Comparison of ENCODE assay signal across 1 cellular context in the genomic region with DNA sequence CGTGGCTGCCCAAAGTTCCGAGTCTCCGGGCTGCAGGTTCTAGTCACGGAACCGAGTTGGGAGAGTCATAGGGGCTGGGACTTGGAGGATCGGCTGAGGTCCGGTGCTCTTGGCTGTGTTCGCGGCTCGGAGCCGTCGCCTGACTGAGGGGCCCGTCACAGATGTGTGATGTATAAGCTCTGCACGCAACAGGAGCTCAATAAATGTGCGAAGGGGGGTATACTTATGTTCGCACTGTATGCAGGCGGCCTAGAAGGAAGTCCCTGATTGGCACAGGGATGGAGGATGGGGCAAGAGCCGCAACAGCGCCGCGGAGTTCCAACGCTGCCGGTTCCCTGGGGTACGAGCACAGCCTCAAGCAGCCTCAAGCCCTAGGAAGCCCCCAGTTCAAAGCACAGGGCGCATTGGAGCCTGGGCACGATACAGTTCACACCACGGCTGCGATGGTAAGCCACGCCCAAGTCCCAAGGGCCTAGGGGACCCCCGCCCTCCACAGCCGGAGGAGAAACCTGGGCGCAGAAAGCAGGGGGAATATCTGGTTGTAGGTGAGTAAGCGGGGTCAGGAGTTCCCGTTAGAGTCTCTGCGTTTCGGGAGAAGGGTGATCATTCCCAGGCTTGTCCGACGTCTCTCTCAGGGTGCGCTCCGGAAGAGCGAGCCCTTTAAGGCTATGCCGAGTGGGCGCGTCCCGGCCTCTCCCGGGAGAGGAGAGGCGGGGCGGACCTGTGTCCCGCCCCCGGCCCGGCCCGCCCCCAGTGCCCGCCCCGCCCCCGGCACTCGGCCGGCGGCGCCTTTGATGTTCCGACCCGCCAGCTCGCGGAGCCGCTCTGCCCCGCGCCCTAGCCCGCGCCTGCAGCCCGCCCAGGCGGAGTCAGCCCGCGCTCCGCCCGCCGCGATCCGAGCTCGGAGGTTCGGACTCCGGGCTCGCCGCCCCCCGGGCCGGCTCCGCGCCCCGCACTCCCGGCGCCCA.
TF ChIP-seq lines count a peak whose summit lies in the region.

Gene TCF7 (plus strand): TSS at position 774 of the 968 bp plus-strand sequence. CDS start 226 bp downstream, outside the sequence.

TF ChIP-seq in HepG2, 621 proteins besides CTCF, POLR2A, EP300 and RAD21 (continued from another document and continues in another):
- TF ChIP-seq, protein P1, sequence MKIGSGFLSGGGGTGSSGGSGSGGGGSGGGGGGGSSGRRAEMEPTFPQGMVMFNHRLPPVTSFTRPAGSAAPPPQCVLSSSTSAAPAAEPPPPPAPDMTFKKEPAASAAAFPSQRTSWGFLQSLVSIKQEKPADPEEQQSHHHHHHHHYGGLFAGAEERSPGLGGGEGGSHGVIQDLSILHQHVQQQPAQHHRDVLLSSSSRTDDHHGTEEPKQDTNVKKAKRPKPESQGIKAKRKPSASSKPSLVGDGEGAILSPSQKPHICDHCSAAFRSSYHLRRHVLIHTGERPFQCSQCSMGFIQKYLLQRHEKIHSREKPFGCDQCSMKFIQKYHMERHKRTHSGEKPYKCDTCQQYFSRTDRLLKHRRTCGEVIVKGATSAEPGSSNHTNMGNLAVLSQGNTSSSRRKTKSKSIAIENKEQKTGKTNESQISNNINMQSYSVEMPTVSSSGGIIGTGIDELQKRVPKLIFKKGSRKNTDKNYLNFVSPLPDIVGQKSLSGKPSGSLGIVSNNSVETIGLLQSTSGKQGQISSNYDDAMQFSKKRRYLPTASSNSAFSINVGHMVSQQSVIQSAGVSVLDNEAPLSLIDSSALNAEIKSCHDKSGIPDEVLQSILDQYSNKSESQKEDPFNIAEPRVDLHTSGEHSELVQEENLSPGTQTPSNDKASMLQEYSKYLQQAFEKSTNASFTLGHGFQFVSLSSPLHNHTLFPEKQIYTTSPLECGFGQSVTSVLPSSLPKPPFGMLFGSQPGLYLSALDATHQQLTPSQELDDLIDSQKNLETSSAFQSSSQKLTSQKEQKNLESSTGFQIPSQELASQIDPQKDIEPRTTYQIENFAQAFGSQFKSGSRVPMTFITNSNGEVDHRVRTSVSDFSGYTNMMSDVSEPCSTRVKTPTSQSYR (CRISPR knock-in tag; IDR thresholded peaks at IDR 0.05; ENCODE audit: borderline replicate concordance): peak; percentile 18; the same call in 1 of the 2 replicates
- TF ChIP-seq POLR2AphosphoS5 (IDR thresholded peaks at IDR 0.05; ENCODE audit: low read depth, low read length) (0 out of 2 replicates have a peak, but pooled peaks have one; percentile 34), ZNF781 (CRISPR knock-in tag; IDR thresholded peaks at IDR 0.05; ENCODE audit: borderline replicate concordance, not compliant biosample characterization) (no peak), NR2F6 (IDR thresholded peaks at IDR 0.05) (no peak), NR2F6 (CRISPR knock-in tag; IDR thresholded peaks at IDR 0.05) (peak; percentile 26; the same call in 1 of the 2 replicates), ZNF589 (CRISPR knock-in tag; conservative IDR thresholded peaks at IDR 0.05) (no peak), DR1 (CRISPR knock-in tag; IDR thresholded peaks at IDR 0.05) (0 out of 2 replicates have a peak, but pooled peaks have one; percentile 28), ZC3H4 (CRISPR knock-in tag; IDR thresholded peaks at IDR 0.05; ENCODE audit: borderline replicate concordance) (no peak), BCL6 (CRISPR knock-in tag; IDR thresholded peaks at IDR 0.05) (peak; percentile 79), ZNF382 (CRISPR knock-in tag; IDR thresholded peaks at IDR 0.05; ENCODE audit: borderline replicate concordance) (no peak), ZNF782 (CRISPR knock-in tag; IDR thresholded peaks at IDR 0.05; ENCODE audit: borderline replicate concordance) (no peak), MED13 (CRISPR knock-in tag; IDR thresholded peaks at IDR 0.05) (no peak), UBTF (CRISPR knock-in tag; IDR thresholded peaks at IDR 0.05) (peak; percentile 76), HES4 (CRISPR knock-in tag; IDR thresholded peaks at IDR 0.05; ENCODE audit: borderline replicate concordance) (no peak), PCBP1 (IDR thresholded peaks at IDR 0.05; ENCODE audit: borderline replicate concordance, low read depth, low read length) (no peak), SP140L (CRISPR knock-in tag; IDR thresholded peaks at IDR 0.05; ENCODE audit: borderline replicate concordance) (no peak), YEATS4 (CRISPR knock-in tag; IDR thresholded peaks at IDR 0.05; ENCODE audit: borderline replicate concordance) (peak; percentile 38; the same call in 1 of the 2 replicates), MEIS2 (CRISPR knock-in tag; IDR thresholded peaks at IDR 0.05) (peak; percentile 2; the same call in 1 of the 2 replicates), ZMAT3 (CRISPR knock-in tag; conservative IDR thresholded peaks at IDR 0.05) (no peak), ZNF660 (CRISPR knock-in tag; IDR thresholded peaks at IDR 0.05; ENCODE audit: borderline replicate concordance, low read depth) (no peak), NR2C2 (CRISPR knock-in tag; IDR thresholded peaks at IDR 0.05; ENCODE audit: borderline replicate concordance) (no peak), SKI (IDR thresholded peaks at IDR 0.05; ENCODE audit: partially characterized antibody) (peak; percentile 12), TCF7 (IDR thresholded peaks at IDR 0.05; ENCODE audit: low read depth) (peak; percentile 79; the same call in 1 of the 2 replicates), TSC22D2 (CRISPR knock-in tag; IDR thresholded peaks at IDR 0.05; ENCODE audit: borderline replicate concordance) (no peak), MAX (IDR thresholded peaks at IDR 0.05) (peak; percentile 37; the same call in 1 of the 2 replicates), WIZ (CRISPR knock-in tag; IDR thresholded peaks at IDR 0.05) (no peak), GABPA (IDR thresholded peaks at IDR 0.05; ENCODE audit: low read depth, low read length) (no peak; the same call in 1 of the 2 replicates), GABPA (CRISPR knock-in tag; IDR thresholded peaks at IDR 0.05; ENCODE audit: low read depth) (no peak), KLF6 (CRISPR knock-in tag; IDR thresholded peaks at IDR 0.05) (no peak), PLRG1 (conservative IDR thresholded peaks at IDR 0.05) (no peak), ZBTB7B (CRISPR knock-in tag; IDR thresholded peaks at IDR 0.05) (peak; percentile 9; the same call in 1 of the 2 replicates), ZNF10 (CRISPR knock-in tag; IDR thresholded peaks at IDR 0.05; ENCODE audit: borderline replicate concordance, low read depth) (no peak)
- TF ChIP-seq, protein P2, sequence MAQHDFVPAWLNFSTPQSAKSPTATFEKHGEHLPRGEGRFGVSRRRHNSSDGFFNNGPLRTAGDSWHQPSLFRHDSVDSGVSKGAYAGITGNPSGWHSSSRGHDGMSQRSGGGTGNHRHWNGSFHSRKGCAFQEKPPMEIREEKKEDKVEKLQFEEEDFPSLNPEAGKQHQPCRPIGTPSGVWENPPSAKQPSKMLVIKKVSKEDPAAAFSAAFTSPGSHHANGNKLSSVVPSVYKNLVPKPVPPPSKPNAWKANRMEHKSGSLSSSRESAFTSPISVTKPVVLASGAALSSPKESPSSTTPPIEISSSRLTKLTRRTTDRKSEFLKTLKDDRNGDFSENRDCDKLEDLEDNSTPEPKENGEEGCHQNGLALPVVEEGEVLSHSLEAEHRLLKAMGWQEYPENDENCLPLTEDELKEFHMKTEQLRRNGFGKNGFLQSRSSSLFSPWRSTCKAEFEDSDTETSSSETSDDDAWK (CRISPR knock-in tag; IDR thresholded peaks at IDR 0.05): no peak
- TF ChIP-seq, protein P3, sequence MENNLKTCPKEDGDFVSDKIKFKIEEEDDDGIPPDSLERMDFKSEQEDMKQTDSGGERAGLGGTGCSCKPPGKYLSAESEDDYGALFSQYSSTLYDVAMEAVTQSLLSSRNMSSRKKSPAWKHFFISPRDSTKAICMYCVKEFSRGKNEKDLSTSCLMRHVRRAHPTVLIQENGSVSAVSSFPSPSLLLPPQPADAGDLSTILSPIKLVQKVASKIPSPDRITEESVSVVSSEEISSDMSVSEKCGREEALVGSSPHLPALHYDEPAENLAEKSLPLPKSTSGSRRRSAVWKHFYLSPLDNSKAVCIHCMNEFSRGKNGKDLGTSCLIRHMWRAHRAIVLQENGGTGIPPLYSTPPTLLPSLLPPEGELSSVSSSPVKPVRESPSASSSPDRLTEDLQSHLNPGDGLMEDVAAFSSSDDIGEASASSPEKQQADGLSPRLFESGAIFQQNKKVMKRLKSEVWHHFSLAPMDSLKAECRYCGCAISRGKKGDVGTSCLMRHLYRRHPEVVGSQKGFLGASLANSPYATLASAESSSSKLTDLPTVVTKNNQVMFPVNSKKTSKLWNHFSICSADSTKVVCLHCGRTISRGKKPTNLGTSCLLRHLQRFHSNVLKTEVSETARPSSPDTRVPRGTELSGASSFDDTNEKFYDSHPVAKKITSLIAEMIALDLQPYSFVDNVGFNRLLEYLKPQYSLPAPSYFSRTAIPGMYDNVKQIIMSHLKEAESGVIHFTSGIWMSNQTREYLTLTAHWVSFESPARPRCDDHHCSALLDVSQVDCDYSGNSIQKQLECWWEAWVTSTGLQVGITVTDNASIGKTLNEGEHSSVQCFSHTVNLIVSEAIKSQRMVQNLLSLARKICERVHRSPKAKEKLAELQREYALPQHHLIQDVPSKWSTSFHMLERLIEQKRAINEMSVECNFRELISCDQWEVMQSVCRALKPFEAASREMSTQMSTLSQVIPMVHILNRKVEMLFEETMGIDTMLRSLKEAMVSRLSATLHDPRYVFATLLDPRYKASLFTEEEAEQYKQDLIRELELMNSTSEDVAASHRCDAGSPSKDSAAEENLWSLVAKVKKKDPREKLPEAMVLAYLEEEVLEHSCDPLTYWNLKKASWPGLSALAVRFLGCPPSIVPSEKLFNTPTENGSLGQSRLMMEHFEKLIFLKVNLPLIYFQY (CRISPR knock-in tag; IDR thresholded peaks at IDR 0.05; ENCODE audit: borderline replicate concordance): peak; percentile 72; the same call in 1 of the 2 replicates
- TF ChIP-seq, protein P4, sequence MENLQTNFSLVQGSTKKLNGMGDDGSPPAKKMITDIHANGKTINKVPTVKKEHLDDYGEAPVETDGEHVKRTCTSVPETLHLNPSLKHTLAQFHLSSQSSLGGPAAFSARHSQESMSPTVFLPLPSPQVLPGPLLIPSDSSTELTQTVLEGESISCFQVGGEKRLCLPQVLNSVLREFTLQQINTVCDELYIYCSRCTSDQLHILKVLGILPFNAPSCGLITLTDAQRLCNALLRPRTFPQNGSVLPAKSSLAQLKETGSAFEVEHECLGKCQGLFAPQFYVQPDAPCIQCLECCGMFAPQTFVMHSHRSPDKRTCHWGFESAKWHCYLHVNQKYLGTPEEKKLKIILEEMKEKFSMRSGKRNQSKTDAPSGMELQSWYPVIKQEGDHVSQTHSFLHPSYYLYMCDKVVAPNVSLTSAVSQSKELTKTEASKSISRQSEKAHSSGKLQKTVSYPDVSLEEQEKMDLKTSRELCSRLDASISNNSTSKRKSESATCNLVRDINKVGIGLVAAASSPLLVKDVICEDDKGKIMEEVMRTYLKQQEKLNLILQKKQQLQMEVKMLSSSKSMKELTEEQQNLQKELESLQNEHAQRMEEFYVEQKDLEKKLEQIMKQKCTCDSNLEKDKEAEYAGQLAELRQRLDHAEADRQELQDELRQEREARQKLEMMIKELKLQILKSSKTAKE (CRISPR knock-in tag; IDR thresholded peaks at IDR 0.05; ENCODE audit: borderline replicate concordance): peak; percentile 41; the same call in 1 of the 2 replicates
- TF ChIP-seq, protein P5, sequence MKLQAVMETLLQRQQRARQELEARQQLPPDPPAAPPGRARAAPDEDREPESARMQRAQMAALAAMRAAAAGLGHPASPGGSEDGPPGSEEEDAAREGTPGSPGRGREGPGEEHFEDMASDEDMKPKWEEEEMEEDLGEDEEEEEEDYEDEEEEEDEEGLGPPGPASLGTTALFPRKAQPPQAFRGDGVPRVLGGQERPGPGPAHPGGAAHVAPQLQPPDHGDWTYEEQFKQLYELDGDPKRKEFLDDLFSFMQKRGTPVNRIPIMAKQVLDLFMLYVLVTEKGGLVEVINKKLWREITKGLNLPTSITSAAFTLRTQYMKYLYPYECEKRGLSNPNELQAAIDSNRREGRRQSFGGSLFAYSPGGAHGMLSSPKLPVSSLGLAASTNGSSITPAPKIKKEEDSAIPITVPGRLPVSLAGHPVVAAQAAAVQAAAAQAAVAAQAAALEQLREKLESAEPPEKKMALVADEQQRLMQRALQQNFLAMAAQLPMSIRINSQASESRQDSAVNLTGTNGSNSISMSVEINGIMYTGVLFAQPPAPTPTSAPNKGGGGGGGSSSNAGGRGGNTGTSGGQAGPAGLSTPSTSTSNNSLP (IDR thresholded peaks at IDR 0.05; ENCODE audit: low read depth, low read length): no peak
